Comparison of ENCODE assay signal across 15 cellular contexts in the genomic region with DNA sequence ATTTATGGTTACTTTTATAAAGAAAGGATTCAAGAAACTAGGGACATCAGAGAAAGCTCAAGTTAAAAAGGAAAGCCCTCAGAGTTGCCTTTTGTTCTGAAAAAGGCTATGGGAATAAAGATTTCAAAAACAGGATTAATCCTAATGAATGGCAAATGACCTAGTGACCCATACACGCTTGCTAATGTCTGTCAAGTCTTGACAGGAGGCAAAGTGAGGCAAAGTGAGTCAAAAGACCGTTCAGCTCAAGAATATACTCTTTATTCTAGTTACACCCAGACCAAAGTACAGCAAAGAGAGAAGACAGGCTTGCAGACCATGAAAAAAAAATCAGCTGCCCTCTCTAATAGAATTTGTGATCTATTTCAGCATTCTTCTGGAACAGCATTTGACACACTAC. TPM values are rescaled to one million over a fixed set of nuclear protein-coding genes. Genes with fewer than 3 reads are reported as not detected.
DNase-seq lines count a peak whose midpoint lies in the region; ATAC-seq and TF ChIP-seq lines count a peak whose summit lies in the region.
"Had no signal": no experiment of that assay in that cellular context is flagged by ENCODE, and none has a peak within 500 bp of the region (broad histone marks: within the 10 kb centered on the region; RNA-seq: fewer than 3 reads in every experiment).

No MANE protein-coding gene starts in this region.

- DNase-seq in activated T-cell treated with anti-CD3 and anti-CD28 coated beads, Interleukin-2, amount 50 U/mL, for 72 hours: no peak
- no peak for DNase-seq in activated T-cell treated with anti-CD3 and anti-CD28 coated beads, Interleukin-2, amount 50 U/mL, for 48 hours
- DNase-seq in fibroblast of pulmonary artery (ENCODE audit: low read depth) (no peak), GM19240 (ENCODE audit: insufficient read length, low spot score) (no peak)
- DNase-seq: ACHN; activated CD8-positive, alpha-beta memory T cell treated with anti-CD3 and anti-CD28 coated beads, Interleukin-2, amount 50 U/mL, for 48 hours; heart left ventricle; NCI-H187; stimulated activated CD8-positive, alpha-beta memory T cell treated with anti-CD3 and anti-CD28 coated beads, Interleukin-4, amount 100 ng/mL, for 48 hours had no signal

- H3K27me3 ChIP-seq in subcutaneous abdominal adipose tissue (ENCODE audit: control insufficient read depth in 5 of 5, insufficient read depth in 4 of 5, low read length in 5 of 5): peaks cover 0 to 7% (median 0%) of the 10 kb centered on the region in 5 donors
- H3K27me3 ChIP-seq: heart left ventricle had no signal

- peak overlapping the region; percentile 93 to 97 for H3K4me3 Mint-ChIP-seq in activated T-cell treated with anti-CD3 and anti-CD28 coated beads, Interleukin-2, amount 50 U/mL, for 72 hours
- peak overlapping the region; percentile 89 for H3K4me3 Mint-ChIP-seq in activated T-helper 17 cell treated with anti-CD3 and anti-CD28 coated beads, Interleukin-2, amount 50 U/mL, for 72 hours

- peaks cover 25 to 53% of the 10 kb centered on the region in 2 donors for H3K36me3 Mint-ChIP-seq in activated T-cell treated with anti-CD3 and anti-CD28 coated beads, Interleukin-2, amount 50 U/mL, for 72 hours (ENCODE audit: insufficient read depth in 2 of 2)
- peaks cover 69% of the 10 kb centered on the region for H3K36me3 Mint-ChIP-seq in activated T-helper 17 cell treated with anti-CD3 and anti-CD28 coated beads, Interleukin-2, amount 50 U/mL, for 72 hours (ENCODE audit: low read depth)

- peaks cover 36 to 57% (median 49%) of the 10 kb centered on the region in 5 donors for H3K36me3 ChIP-seq in subcutaneous abdominal adipose tissue (ENCODE audit: control insufficient read depth in 5 of 5, insufficient read depth in 5 of 5, low read length in 5 of 5)

- peak overlapping the region; percentile 100 for H3K27ac ChIP-seq in subcutaneous abdominal adipose tissue (ENCODE audit: low read depth, low read length)
- H3K27ac ChIP-seq: thoracic aorta had no signal

- H3K4me1 Mint-ChIP-seq in activated T-cell treated with anti-CD3 and anti-CD28 coated beads, Interleukin-2, amount 50 U/mL, for 72 hours (ENCODE audit: low read depth): peaks cover 35% of the 10 kb centered on the region
- peaks cover 16% of the 10 kb centered on the region for H3K4me1 Mint-ChIP-seq in activated T-helper 17 cell treated with anti-CD3 and anti-CD28 coated beads, Interleukin-2, amount 50 U/mL, for 72 hours

- H3K9me3 ChIP-seq in subcutaneous abdominal adipose tissue (ENCODE audit: control insufficient read depth in 5 of 5, low read length in 5 of 5): peaks cover 19 to 36% (median 31%) of the 10 kb centered on the region in 5 donors

- peak overlapping the region in 2 of 5 donors; percentile 37 to 54 for H3K9ac ChIP-seq in subcutaneous abdominal adipose tissue (ENCODE audit: low read length in 5 of 5)

- H3K4me3 ChIP-seq in fibroblast of pulmonary artery (replicated peaks; ENCODE audit: low read depth, low read length) (peak overlapping the region; percentile 98), subcutaneous abdominal adipose tissue (ENCODE audit: low read depth in 1 of 5, low read length in 5 of 5) (peak overlapping the region in 2 of 5 donors; percentile 48 to 98)
- H3K4me3 ChIP-seq: thoracic aorta had no signal

- ATAC-seq in activated T-cell treated with anti-CD3 and anti-CD28 coated beads, Interleukin-2, amount 50 U/mL, for 72 hours (replicated peaks in 1 of 2): no peak
- no peak for ATAC-seq in activated T-helper 17 cell treated with anti-CD3 and anti-CD28 coated beads, Interleukin-2, amount 50 U/mL, for 72 hours (replicated peaks)
- ATAC-seq in GM19351 (IDR thresholded peaks at IDR 0.05; ENCODE audit: unreplicated experiment) (no peak), GM21723 (IDR thresholded peaks at IDR 0.05; ENCODE audit: unreplicated experiment) (no peak)
- ATAC-seq: heart left ventricle, WTC11 had no signal

- peaks cover 4 to 10% of the 10 kb centered on the region in 2 donors for H3K9me3 Mint-ChIP-seq in activated T-cell treated with anti-CD3 and anti-CD28 coated beads, Interleukin-2, amount 50 U/mL, for 72 hours
- peaks cover 12% of the 10 kb centered on the region for H3K9me3 Mint-ChIP-seq in activated T-helper 17 cell treated with anti-CD3 and anti-CD28 coated beads, Interleukin-2, amount 50 U/mL, for 72 hours

- no peak overlapping the region for H3K27ac Mint-ChIP-seq in activated T-cell treated with anti-CD3 and anti-CD28 coated beads, Interleukin-2, amount 50 U/mL, for 72 hours
- no peak overlapping the region for H3K27ac Mint-ChIP-seq in activated T-helper 17 cell treated with anti-CD3 and anti-CD28 coated beads, Interleukin-2, amount 50 U/mL, for 72 hours
- H3K27ac Mint-ChIP-seq: WTC11 had no signal

- no peaks in the 10 kb centered on the region for H3K27me3 Mint-ChIP-seq in activated T-cell treated with anti-CD3 and anti-CD28 coated beads, Interleukin-2, amount 50 U/mL, for 72 hours (ENCODE audit: low read depth)
- no peaks in the 10 kb centered on the region for H3K27me3 Mint-ChIP-seq in activated T-helper 17 cell treated with anti-CD3 and anti-CD28 coated beads, Interleukin-2, amount 50 U/mL, for 72 hours

- TF ChIP-seq CTCF in fibroblast of pulmonary artery (IDR thresholded peaks at IDR 0.05; ENCODE audit: low read length, missing control alignments): no peak

- peaks cover 28 to 45% (median 38%) of the 10 kb centered on the region in 5 donors for H3K4me1 ChIP-seq in subcutaneous abdominal adipose tissue (ENCODE audit: control insufficient read depth in 5 of 5, insufficient read depth in 5 of 5, low read length in 5 of 5)

RNA-seq across cellular contexts. Expression of gene ZNF436, which starts 3.5 kb away (rescaled TPM):
- 1 to 10 TPM; 8.7 to 8.8 TPM for total RNA-seq in activated T-cell treated with anti-CD3 and anti-CD28 coated beads, Interleukin-2, amount 50 U/mL, for 72 hours
- total RNA-seq in activated T-helper 17 cell treated with anti-CD3 and anti-CD28 coated beads, Interleukin-2, amount 50 U/mL, for 72 hours: 10 to 100 TPM in 1 of 2 donors, 1 to 10 TPM in 1; 4.7 to 10.7 TPM

RNA-seq across cellular contexts. Expression of gene HNRNPR, which starts 22.1 kb away (rescaled TPM):
- total RNA-seq in activated T-cell treated with anti-CD3 and anti-CD28 coated beads, Interleukin-2, amount 50 U/mL, for 72 hours: 100 to 1,000 TPM; 127 TPM
- 100 to 1,000 TPM; 110 to 193 TPM for total RNA-seq in activated T-helper 17 cell treated with anti-CD3 and anti-CD28 coated beads, Interleukin-2, amount 50 U/mL, for 72 hours

RNA-seq across cellular contexts. Expression of gene TCEA3, which starts 58.4 kb away (rescaled TPM):
- 1 to 10 TPM; 4.7 to 6.1 TPM for total RNA-seq in activated T-cell treated with anti-CD3 and anti-CD28 coated beads, Interleukin-2, amount 50 U/mL, for 72 hours
- 10 to 100 TPM in 1 of 2 donors, 1 to 10 TPM in 1; 1.3 to 33.2 TPM for total RNA-seq in activated T-helper 17 cell treated with anti-CD3 and anti-CD28 coated beads, Interleukin-2, amount 50 U/mL, for 72 hours
